1 cellular context compared by ENCODE assay signal in the genomic region with DNA sequence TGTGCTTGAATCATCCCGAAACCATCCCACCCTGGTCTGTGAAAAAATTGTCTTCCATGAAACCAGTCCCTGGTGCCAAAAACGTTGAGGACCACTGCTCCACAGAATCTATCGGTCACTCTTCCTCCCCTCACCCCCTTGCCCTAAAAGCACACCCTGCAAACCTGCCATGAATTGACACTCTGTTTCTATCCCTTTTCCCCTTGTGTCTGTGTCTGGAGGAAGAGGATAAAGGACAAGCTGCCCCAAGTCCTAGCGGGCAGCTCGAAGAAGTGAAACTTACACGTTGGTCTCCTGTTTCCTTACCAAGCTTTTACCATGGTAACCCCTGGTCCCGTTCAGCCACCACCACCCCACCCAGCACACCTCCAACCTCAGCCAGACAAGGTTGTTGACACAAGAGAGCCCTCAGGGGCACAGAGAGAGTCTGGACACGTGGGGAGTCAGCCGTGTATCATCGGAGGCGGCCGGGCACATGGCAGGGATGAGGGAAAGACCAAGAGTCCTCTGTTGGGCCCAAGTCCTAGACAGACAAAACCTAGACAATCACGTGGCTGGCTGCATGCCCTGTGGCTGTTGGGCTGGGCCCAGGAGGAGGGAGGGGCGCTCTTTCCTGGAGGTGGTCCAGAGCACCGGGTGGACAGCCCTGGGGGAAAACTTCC.
TF ChIP-seq lines count a peak whose summit lies in the region.

No MANE protein-coding gene starts in this region.

TF ChIP-seq in HepG2, 621 proteins besides CTCF, POLR2A, EP300 and RAD21 (continued from another document and continues in another):
- TF ChIP-seq, protein P1, sequence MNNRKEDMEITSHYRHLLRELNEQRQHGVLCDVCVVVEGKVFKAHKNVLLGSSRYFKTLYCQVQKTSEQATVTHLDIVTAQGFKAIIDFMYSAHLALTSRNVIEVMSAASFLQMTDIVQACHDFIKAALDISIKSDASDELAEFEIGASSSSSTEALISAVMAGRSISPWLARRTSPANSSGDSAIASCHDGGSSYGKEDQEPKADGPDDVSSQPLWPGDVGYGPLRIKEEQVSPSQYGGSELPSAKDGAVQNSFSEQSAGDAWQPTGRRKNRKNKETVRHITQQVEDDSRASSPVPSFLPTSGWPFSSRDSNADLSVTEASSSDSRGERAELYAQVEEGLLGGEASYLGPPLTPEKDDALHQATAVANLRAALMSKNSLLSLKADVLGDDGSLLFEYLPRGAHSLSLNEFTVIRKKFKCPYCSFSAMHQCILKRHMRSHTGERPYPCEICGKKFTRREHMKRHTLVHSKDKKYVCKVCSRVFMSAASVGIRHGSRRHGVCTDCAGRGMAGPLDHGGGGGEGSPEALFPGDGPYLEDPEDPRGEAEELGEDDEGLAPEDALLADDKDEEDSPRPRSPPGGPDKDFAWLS (CRISPR knock-in tag; IDR thresholded peaks at IDR 0.05; ENCODE audit: borderline replicate concordance), result no peak
- TF ChIP-seq, protein P2, sequence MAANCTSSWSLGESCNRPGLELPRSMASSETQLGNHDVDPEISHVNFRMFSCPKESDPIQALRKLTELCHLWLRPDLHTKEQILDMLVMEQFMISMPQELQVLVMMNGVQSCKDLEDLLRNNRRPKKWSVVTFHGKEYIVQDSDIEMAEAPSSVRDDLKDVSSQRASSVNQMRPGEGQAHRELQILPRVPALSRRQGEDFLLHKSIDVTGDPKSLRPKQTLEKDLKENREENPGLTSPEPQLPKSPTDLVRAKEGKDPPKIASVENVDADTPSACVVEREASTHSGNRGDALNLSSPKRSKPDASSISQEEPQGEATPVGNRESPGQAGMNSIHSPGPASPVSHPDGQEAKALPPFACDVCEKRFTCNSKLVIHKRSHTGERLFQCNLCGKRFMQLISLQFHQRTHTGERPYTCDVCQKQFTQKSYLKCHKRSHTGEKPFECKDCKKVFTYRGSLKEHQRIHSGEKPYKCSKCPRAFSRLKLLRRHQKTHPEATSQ (CRISPR knock-in tag; IDR thresholded peaks at IDR 0.05; ENCODE audit: borderline replicate concordance), result no peak
- TF ChIP-seq SNAPC2 (CRISPR knock-in tag; IDR thresholded peaks at IDR 0.05), result peak; percentile 57; the same call in 1 of the 2 replicates
- TF ChIP-seq RCOR2 (CRISPR knock-in tag; IDR thresholded peaks at IDR 0.05), result peak; percentile 40; the same call in 1 of the 2 replicates
- TF ChIP-seq, protein P3, sequence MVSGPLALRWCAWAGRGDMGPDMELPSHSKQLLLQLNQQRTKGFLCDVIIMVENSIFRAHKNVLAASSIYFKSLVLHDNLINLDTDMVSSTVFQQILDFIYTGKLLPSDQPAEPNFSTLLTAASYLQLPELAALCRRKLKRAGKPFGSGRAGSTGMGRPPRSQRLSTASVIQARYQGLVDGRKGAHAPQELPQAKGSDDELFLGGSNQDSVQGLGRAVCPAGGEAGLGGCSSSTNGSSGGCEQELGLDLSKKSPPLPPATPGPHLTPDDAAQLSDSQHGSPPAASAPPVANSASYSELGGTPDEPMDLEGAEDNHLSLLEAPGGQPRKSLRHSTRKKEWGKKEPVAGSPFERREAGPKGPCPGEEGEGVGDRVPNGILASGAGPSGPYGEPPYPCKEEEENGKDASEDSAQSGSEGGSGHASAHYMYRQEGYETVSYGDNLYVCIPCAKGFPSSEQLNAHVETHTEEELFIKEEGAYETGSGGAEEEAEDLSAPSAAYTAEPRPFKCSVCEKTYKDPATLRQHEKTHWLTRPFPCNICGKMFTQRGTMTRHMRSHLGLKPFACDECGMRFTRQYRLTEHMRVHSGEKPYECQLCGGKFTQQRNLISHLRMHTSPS (CRISPR knock-in tag; IDR thresholded peaks at IDR 0.05; ENCODE audit: low read depth), result peak; percentile 89
- TF ChIP-seq SOX5 (CRISPR knock-in tag; IDR thresholded peaks at IDR 0.05; ENCODE audit: borderline replicate concordance), result no peak; the same call in none of the 2 replicates
- TF ChIP-seq ATAD3A (CRISPR knock-in tag; IDR thresholded peaks at IDR 0.05), result no peak
- TF ChIP-seq, protein P4, sequence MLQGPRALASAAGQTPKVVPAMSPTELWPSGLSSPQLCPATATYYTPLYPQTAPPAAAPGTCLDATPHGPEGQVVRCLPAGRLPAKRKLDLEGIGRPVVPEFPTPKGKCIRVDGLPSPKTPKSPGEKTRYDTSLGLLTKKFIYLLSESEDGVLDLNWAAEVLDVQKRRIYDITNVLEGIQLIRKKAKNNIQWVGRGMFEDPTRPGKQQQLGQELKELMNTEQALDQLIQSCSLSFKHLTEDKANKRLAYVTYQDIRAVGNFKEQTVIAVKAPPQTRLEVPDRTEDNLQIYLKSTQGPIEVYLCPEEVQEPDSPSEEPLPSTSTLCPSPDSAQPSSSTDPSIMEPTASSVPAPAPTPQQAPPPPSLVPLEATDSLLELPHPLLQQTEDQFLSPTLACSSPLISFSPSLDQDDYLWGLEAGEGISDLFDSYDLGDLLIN (CRISPR knock-in tag; IDR thresholded peaks at IDR 0.05; ENCODE audit: borderline replicate concordance), result no peak
- peak; percentile 92; the same call in 1 of the 2 replicates for TF ChIP-seq GFI1 (CRISPR knock-in tag; IDR thresholded peaks at IDR 0.05; ENCODE audit: borderline replicate concordance)
- TF ChIP-seq, protein P5, sequence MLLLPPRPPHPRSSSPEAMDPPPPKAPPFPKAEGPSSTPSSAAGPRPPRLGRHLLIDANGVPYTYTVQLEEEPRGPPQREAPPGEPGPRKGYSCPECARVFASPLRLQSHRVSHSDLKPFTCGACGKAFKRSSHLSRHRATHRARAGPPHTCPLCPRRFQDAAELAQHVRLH (CRISPR knock-in tag; IDR thresholded peaks at IDR 0.05; ENCODE audit: borderline replicate concordance, low read depth), result no peak; the same call in 1 of the 2 replicates
- TF ChIP-seq, protein P6, sequence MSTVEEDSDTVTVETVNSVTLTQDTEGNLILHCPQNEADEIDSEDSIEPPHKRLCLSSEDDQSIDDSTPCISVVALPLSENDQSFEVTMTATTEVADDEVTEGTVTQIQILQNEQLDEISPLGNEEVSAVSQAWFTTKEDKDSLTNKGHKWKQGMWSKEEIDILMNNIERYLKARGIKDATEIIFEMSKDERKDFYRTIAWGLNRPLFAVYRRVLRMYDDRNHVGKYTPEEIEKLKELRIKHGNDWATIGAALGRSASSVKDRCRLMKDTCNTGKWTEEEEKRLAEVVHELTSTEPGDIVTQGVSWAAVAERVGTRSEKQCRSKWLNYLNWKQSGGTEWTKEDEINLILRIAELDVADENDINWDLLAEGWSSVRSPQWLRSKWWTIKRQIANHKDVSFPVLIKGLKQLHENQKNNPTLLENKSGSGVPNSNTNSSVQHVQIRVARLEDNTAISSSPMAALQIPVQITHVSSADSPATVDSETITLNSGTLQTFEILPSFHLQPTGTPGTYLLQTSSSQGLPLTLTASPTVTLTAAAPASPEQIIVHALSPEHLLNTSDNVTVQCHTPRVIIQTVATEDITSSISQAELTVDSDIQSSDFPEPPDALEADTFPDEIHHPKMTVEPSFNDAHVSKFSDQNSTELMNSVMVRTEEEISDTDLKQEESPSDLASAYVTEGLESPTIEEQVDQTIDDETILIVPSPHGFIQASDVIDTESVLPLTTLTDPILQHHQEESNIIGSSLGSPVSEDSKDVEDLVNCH (CRISPR knock-in tag; IDR thresholded peaks at IDR 0.05), result peak; percentile 44; the same call in 1 of the 2 replicates
- TF ChIP-seq REPIN1 (CRISPR knock-in tag; IDR thresholded peaks at IDR 0.05; ENCODE audit: borderline replicate concordance, low read depth), result peak; percentile 14; the same call in 1 of the 2 replicates
- TF ChIP-seq, protein P7, sequence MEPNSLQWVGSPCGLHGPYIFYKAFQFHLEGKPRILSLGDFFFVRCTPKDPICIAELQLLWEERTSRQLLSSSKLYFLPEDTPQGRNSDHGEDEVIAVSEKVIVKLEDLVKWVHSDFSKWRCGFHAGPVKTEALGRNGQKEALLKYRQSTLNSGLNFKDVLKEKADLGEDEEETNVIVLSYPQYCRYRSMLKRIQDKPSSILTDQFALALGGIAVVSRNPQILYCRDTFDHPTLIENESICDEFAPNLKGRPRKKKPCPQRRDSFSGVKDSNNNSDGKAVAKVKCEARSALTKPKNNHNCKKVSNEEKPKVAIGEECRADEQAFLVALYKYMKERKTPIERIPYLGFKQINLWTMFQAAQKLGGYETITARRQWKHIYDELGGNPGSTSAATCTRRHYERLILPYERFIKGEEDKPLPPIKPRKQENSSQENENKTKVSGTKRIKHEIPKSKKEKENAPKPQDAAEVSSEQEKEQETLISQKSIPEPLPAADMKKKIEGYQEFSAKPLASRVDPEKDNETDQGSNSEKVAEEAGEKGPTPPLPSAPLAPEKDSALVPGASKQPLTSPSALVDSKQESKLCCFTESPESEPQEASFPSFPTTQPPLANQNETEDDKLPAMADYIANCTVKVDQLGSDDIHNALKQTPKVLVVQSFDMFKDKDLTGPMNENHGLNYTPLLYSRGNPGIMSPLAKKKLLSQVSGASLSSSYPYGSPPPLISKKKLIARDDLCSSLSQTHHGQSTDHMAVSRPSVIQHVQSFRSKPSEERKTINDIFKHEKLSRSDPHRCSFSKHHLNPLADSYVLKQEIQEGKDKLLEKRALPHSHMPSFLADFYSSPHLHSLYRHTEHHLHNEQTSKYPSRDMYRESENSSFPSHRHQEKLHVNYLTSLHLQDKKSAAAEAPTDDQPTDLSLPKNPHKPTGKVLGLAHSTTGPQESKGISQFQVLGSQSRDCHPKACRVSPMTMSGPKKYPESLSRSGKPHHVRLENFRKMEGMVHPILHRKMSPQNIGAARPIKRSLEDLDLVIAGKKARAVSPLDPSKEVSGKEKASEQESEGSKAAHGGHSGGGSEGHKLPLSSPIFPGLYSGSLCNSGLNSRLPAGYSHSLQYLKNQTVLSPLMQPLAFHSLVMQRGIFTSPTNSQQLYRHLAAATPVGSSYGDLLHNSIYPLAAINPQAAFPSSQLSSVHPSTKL (CRISPR knock-in tag; IDR thresholded peaks at IDR 0.05), result peak; percentile 46; the same call in 1 of the 2 replicates
- no peak for TF ChIP-seq HOXA7 (CRISPR knock-in tag; IDR thresholded peaks at IDR 0.05)
- TF ChIP-seq, protein P8, sequence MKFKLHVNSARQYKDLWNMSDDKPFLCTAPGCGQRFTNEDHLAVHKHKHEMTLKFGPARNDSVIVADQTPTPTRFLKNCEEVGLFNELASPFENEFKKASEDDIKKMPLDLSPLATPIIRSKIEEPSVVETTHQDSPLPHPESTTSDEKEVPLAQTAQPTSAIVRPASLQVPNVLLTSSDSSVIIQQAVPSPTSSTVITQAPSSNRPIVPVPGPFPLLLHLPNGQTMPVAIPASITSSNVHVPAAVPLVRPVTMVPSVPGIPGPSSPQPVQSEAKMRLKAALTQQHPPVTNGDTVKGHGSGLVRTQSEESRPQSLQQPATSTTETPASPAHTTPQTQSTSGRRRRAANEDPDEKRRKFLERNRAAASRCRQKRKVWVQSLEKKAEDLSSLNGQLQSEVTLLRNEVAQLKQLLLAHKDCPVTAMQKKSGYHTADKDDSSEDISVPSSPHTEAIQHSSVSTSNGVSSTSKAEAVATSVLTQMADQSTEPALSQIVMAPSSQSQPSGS (CRISPR knock-in tag; IDR thresholded peaks at IDR 0.05), result no peak
- TF ChIP-seq, protein P9, sequence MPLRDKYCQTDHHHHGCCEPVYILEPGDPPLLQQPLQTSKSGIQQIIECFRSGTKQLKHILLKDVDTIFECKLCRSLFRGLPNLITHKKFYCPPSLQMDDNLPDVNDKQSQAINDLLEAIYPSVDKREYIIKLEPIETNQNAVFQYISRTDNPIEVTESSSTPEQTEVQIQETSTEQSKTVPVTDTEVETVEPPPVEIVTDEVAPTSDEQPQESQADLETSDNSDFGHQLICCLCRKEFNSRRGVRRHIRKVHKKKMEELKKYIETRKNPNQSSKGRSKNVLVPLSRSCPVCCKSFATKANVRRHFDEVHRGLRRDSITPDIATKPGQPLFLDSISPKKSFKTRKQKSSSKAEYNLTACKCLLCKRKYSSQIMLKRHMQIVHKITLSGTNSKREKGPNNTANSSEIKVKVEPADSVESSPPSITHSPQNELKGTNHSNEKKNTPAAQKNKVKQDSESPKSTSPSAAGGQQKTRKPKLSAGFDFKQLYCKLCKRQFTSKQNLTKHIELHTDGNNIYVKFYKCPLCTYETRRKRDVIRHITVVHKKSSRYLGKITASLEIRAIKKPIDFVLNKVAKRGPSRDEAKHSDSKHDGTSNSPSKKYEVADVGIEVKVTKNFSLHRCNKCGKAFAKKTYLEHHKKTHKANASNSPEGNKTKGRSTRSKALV (CRISPR knock-in tag; IDR thresholded peaks at IDR 0.05), result no peak
- TF ChIP-seq BCL6 (CRISPR knock-in tag; IDR thresholded peaks at IDR 0.05), result peak; percentile 89
- TF ChIP-seq RNF2 (conservative IDR thresholded peaks at IDR 0.05; ENCODE audit: low read depth), result peak; percentile 92
- no peak for TF ChIP-seq NR2F6 (IDR thresholded peaks at IDR 0.05)
- TF ChIP-seq NR2F6 (CRISPR knock-in tag; IDR thresholded peaks at IDR 0.05), result peak; percentile 35; the same call in 1 of the 2 replicates
- no peak for TF ChIP-seq ZBTB7A (CRISPR knock-in tag; IDR thresholded peaks at IDR 0.05)
- peak; percentile 26; the same call in 1 of the 2 replicates for TF ChIP-seq HMG20A (CRISPR knock-in tag; IDR thresholded peaks at IDR 0.05; ENCODE audit: borderline replicate concordance)
- TF ChIP-seq RAD51 (IDR thresholded peaks at IDR 0.05; ENCODE audit: borderline replicate concordance), result peak; percentile 60; the same call in 1 of the 2 replicates
- TF ChIP-seq KAT2B (IDR thresholded peaks at IDR 0.05; ENCODE audit: borderline replicate concordance, low read depth, low read length), result no peak
- peak; percentile 67; the same call in 1 of the 2 replicates for TF ChIP-seq ZNF607 (CRISPR knock-in tag; IDR thresholded peaks at IDR 0.05; ENCODE audit: borderline replicate concordance)
- TF ChIP-seq TMF1 (CRISPR knock-in tag; IDR thresholded peaks at IDR 0.05; ENCODE audit: low read depth), result peak; percentile 71
- TF ChIP-seq ATF7-NPFF (CRISPR knock-in tag; IDR thresholded peaks at IDR 0.05; ENCODE audit: low read depth), result peak; percentile 76
- TF ChIP-seq, protein P10, sequence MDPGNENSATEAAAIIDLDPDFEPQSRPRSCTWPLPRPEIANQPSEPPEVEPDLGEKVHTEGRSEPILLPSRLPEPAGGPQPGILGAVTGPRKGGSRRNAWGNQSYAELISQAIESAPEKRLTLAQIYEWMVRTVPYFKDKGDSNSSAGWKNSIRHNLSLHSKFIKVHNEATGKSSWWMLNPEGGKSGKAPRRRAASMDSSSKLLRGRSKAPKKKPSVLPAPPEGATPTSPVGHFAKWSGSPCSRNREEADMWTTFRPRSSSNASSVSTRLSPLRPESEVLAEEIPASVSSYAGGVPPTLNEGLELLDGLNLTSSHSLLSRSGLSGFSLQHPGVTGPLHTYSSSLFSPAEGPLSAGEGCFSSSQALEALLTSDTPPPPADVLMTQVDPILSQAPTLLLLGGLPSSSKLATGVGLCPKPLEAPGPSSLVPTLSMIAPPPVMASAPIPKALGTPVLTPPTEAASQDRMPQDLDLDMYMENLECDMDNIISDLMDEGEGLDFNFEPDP (CRISPR knock-in tag; conservative IDR thresholded peaks at IDR 0.05), result no peak
